ENCODE assay signal across 2 cellular contexts in the genomic region with DNA sequence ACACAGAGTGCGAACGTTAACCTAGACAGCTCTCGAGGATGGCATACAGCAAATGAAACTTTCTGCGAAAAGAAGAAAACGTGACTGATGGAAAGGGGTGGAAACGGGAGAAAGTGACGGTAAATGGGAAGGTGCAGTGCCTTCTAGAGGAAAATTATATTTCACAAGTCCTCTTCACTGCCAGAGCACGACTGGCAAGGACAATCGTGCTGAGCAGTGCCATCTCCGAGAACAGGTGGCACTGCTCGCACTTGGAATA.
TF ChIP-seq lines count a peak whose summit lies in the region.

No MANE protein-coding gene starts in this region.

TF ChIP-seq in IMR-90, 13 proteins besides CTCF, POLR2A, EP300 and RAD21:
- TF ChIP-seq CEBPB (IDR thresholded peaks at IDR 0.05; ENCODE audit: low read depth, low read length) (no peak), MAFK (IDR thresholded peaks at IDR 0.05; ENCODE audit: low read depth, low read length) (no peak), MXI1 (IDR thresholded peaks at IDR 0.05; ENCODE audit: borderline replicate concordance, low read depth, low read length) (no peak)

TF ChIP-seq in H1, 55 proteins besides CTCF, POLR2A, EP300 and RAD21:
- TF ChIP-seq SAP30 (IDR thresholded peaks at IDR 0.05; ENCODE audit: insufficient read depth, insufficient replicate concordance, low read length) (peak; percentile 80), CBX5 (IDR thresholded peaks at IDR 0.05; ENCODE audit: low read depth, low read length) (no peak)
